ENCODE assay signal across 17 cellular contexts in the genomic region with DNA sequence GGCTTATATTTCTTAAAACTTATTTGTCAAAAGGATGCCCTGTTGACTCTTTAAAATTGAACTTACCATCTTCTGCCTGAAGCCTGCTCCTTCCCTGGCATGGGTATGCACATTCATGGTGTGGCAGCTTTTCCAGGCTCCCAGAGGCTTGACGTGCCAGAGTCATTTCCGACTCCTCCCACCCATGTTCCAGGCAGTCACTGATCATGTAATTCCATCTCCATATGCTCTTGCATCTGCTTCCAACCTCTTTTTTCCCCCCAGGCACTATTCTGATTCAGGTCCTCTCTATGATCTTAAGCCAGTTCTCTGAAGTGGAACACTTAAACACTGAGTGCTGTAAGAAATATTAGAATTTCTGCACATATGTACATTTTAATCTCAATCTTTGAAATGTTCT.
DNase-seq lines count a peak whose midpoint lies in the region; ATAC-seq and TF ChIP-seq lines count a peak whose summit lies in the region.
"Had no signal": no experiment of that assay in that cellular context is flagged by ENCODE, and none has a peak within 500 bp of the region (broad histone marks: within the 10 kb centered on the region; RNA-seq: fewer than 3 reads in every experiment).

No MANE protein-coding gene starts in this region.

- TF ChIP-seq CTCF in BE2C (IDR thresholded peaks at IDR 0.05; ENCODE audit: low read depth, low read length): no peak
- TF ChIP-seq CTCF in fibroblast of the aortic adventitia (IDR thresholded peaks at IDR 0.05; ENCODE audit: insufficient read depth, low read length): no peak

- no peak for ATAC-seq in effector memory CD8-positive, alpha-beta T cell (replicated peaks)
- ATAC-seq in GM18868 (IDR thresholded peaks at IDR 0.05; ENCODE audit: unreplicated experiment): no peak
- ATAC-seq in HG03095 (IDR thresholded peaks at IDR 0.05; ENCODE audit: unreplicated experiment): no peak

- H3K27me3 ChIP-seq in BE2C (no peaks in the 10 kb centered on the region), SJCRH30 (no peaks in the 10 kb centered on the region)

- peak; percentile 52 for DNase-seq in BE2C
- peak; percentile 15 for DNase-seq in HCEC 1CT
- DNase-seq in SJCRH30: peak; percentile 9 to 28
- DNase-seq in fibroblast of the aortic adventitia (ENCODE audit: low read depth): peak; percentile 13
- DNase-seq in NCI-H748 treated with DMSO at 0.1 percent for 48 hours (lab: John Stamatoyannopoulos, UW): no peak
- no peak for DNase-seq in effector memory CD8-positive, alpha-beta T cell
- DNase-seq: activated CD4-positive, alpha-beta T cell treated with anti-CD3 and anti-CD28 coated beads for 48 hours; activated gamma-delta T cell; cerebellar nuclear complex; effector memory CD4-positive, alpha-beta T cell; midbrain; NCI-H187 treated with DMSO at 0.1 percent for 48 hours; NCI-H526 treated with DMSO at 0.1 percent for 48 hours had no signal

- peaks cover 10 to 46% of the 10 kb centered on the region in 2 donors for H3K27me3 Mint-ChIP-seq in effector memory CD8-positive, alpha-beta T cell

- H3K36me3 ChIP-seq in BE2C (no peaks in the 10 kb centered on the region), SJCRH30 (no peaks in the 10 kb centered on the region)
- H3K36me3 ChIP-seq: prostate gland had no signal

- no peaks in the 10 kb centered on the region for H3K36me3 Mint-ChIP-seq in effector memory CD8-positive, alpha-beta T cell (ENCODE audit: insufficient read depth)

- H3K27ac Mint-ChIP-seq in effector memory CD8-positive, alpha-beta T cell: no peak overlapping the region
- H3K27ac Mint-ChIP-seq: B cell had no signal

- H3K4me3 Mint-ChIP-seq in effector memory CD8-positive, alpha-beta T cell: no peak overlapping the region
- H3K4me3 Mint-ChIP-seq: B cell had no signal

- no peaks in the 10 kb centered on the region for H3K4me1 Mint-ChIP-seq in effector memory CD8-positive, alpha-beta T cell (ENCODE audit: low read depth in 2 of 2)
- H3K4me1 Mint-ChIP-seq: B cell had no signal

- no peaks in the 10 kb centered on the region for H3K4me1 ChIP-seq in BE2C
- H3K4me1 ChIP-seq in SJCRH30: peaks cover 2% of the 10 kb centered on the region; the same call in 1 of the 2 replicates
- H3K4me1 ChIP-seq: prostate gland had no signal

- H3K9me3 ChIP-seq in BE2C (no peaks in the 10 kb centered on the region), SJCRH30 (replicated peaks) (no peaks in the 10 kb centered on the region)
- H3K9me3 ChIP-seq: prostate gland had no signal

- H3K9me3 Mint-ChIP-seq in effector memory CD8-positive, alpha-beta T cell: no peaks in the 10 kb centered on the region

- H3K4me3 ChIP-seq in BE2C (ENCODE audit: low read depth, low read length) (no peak overlapping the region), SJCRH30 (no peak overlapping the region), fibroblast of the aortic adventitia (ENCODE audit: low read depth, low read length) (no peak overlapping the region)
- H3K4me3 ChIP-seq: prostate gland had no signal

- no peak overlapping the region for H3K27ac ChIP-seq in SJCRH30
- H3K27ac ChIP-seq: prostate gland had no signal

Comparison
In these comparisons a context has a peak if more than half of its experiments do, and no peak if none do; other contexts are left out.
1. DNase-seq: peak in BE2C (single experiment), HCEC 1CT (single experiment), SJCRH30 (2 of 2) and fibroblast of the aortic adventitia (single experiment); none in NCI-H748 treated with DMSO at 0.1 percent for 48 hours (single experiment) and effector memory CD8-positive, alpha-beta T cell (0 of 3).